Comparison of ENCODE assay signal across 7 cellular contexts in genomic region chrX:130012683-130013082, GRCh38.
"Had no signal": no experiment of that assay in that cellular context is flagged by ENCODE, and none has a peak within 500 bp of the region (broad histone marks: within the 10 kb centered on the region; RNA-seq: fewer than 3 reads in every experiment).

No MANE protein-coding gene starts in this region.

- ATAC-seq: GM23338, HepG2 had no signal

- H3K4me3 ChIP-seq: GM23338 had no signal

- H2AFZ ChIP-seq: GM23338 had no signal

- H3K4me2 ChIP-seq: GM23338, KMS-11 had no signal

- H3K27ac ChIP-seq: KMS-11 had no signal

- DNase-seq: H9, HCEC 1CT, HFFc6, KBM-7 had no signal
